In genomic region chr5:14663734-14664269, GRCh38 we compare ENCODE assay signal across 1 cellular context.
TF ChIP-seq lines count a peak whose summit lies in the region.

No MANE protein-coding gene starts in this region.

TF ChIP-seq in GM12878, 131 proteins besides CTCF, POLR2A, EP300 and RAD21 (continued from another document):
- no peak for TF ChIP-seq ZBTB11 (CRISPR knock-in tag; IDR thresholded peaks at IDR 0.05)
